ENCODE assay signal across 1 cellular context in the genomic region with DNA sequence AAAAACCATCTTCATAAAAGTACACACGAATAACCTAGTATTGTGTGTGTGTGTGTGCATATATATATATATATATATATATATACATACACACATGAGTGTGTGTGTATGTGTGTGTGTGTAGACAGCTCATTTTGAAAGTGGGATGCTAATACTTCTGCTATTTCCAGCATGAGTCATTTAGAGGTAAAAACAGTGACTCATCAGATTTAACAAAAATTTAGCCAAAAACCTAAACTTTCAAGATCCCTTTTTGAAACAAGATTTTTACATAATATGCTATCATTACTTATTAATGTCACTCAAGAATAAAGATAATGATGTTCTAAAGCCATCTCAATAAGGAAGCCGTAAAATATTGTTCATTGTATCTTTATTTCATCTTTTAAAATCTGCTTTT.
TF ChIP-seq lines count a peak whose summit lies in the region.

No MANE protein-coding gene starts in this region.

TF ChIP-seq in GM12878, 131 proteins besides CTCF, POLR2A, EP300 and RAD21 (continued from another document and continues in another):
- TF ChIP-seq, protein P1, sequence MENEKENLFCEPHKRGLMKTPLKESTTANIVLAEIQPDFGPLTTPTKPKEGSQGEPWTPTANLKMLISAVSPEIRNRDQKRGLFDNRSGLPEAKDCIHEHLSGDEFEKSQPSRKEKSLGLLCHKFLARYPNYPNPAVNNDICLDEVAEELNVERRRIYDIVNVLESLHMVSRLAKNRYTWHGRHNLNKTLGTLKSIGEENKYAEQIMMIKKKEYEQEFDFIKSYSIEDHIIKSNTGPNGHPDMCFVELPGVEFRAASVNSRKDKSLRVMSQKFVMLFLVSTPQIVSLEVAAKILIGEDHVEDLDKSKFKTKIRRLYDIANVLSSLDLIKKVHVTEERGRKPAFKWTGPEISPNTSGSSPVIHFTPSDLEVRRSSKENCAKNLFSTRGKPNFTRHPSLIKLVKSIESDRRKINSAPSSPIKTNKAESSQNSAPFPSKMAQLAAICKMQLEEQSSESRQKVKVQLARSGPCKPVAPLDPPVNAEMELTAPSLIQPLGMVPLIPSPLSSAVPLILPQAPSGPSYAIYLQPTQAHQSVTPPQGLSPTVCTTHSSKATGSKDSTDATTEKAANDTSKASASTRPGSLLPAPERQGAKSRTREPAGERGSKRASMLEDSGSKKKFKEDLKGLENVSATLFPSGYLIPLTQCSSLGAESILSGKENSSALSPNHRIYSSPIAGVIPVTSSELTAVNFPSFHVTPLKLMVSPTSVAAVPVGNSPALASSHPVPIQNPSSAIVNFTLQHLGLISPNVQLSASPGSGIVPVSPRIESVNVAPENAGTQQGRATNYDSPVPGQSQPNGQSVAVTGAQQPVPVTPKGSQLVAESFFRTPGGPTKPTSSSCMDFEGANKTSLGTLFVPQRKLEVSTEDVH (IDR thresholded peaks at IDR 0.05; ENCODE audit: low read depth, partially characterized antibody), result no peak
- no peak for TF ChIP-seq MYB (IDR thresholded peaks at IDR 0.05; ENCODE audit: borderline replicate concordance, low read depth, low read length)
- TF ChIP-seq POLR2AphosphoS5 (IDR thresholded peaks at IDR 0.05; ENCODE audit: low read length), result no peak
- TF ChIP-seq, protein P2, sequence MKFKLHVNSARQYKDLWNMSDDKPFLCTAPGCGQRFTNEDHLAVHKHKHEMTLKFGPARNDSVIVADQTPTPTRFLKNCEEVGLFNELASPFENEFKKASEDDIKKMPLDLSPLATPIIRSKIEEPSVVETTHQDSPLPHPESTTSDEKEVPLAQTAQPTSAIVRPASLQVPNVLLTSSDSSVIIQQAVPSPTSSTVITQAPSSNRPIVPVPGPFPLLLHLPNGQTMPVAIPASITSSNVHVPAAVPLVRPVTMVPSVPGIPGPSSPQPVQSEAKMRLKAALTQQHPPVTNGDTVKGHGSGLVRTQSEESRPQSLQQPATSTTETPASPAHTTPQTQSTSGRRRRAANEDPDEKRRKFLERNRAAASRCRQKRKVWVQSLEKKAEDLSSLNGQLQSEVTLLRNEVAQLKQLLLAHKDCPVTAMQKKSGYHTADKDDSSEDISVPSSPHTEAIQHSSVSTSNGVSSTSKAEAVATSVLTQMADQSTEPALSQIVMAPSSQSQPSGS (IDR thresholded peaks at IDR 0.05; ENCODE audit: low read length), result peak; percentile 92
- TF ChIP-seq, protein P3, sequence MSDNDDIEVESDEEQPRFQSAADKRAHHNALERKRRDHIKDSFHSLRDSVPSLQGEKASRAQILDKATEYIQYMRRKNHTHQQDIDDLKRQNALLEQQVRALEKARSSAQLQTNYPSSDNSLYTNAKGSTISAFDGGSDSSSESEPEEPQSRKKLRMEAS (IDR thresholded peaks at IDR 0.05; ENCODE audit: low read depth, low read length), result no peak
- no peak for TF ChIP-seq SUZ12 (IDR thresholded peaks at IDR 0.05; ENCODE audit: unreplicated experiment)
- TF ChIP-seq TBL1XR1 (IDR thresholded peaks at IDR 0.05; ENCODE audit: low read depth, low read length), result no peak
- TF ChIP-seq PAX8 (IDR thresholded peaks at IDR 0.05), result no peak
- TF ChIP-seq DPF2 (IDR thresholded peaks at IDR 0.05), result peak; percentile 31; the same call in 1 of the 2 replicates
- no peak for TF ChIP-seq MYC (IDR thresholded peaks at IDR 0.05; ENCODE audit: insufficient read depth, insufficient read length, insufficient replicate concordance, low read length, severe bottlenecking)
- TF ChIP-seq MEF2A (IDR thresholded peaks at IDR 0.05; ENCODE audit: insufficient read depth, low read depth, low read length), result peak; percentile 58; the same call in 1 of the 2 replicates
- 0 out of 2 replicates have a peak, but pooled peaks have one; percentile 36 for TF ChIP-seq ATF7 (IDR thresholded peaks at IDR 0.05; ENCODE audit: low read depth)
- no peak for TF ChIP-seq ZNF384 (IDR thresholded peaks at IDR 0.05; ENCODE audit: borderline replicate concordance, low read depth, low read length)
- peak in 1 of 2 experiments; percentile 12; a peak in 1 of 4 replicates for TF ChIP-seq IKZF2 (IDR thresholded peaks at IDR 0.05)
- TF ChIP-seq SMC3 (IDR thresholded peaks at IDR 0.05; ENCODE audit: borderline replicate concordance, low read length), result no peak
- TF ChIP-seq RFX5 (IDR thresholded peaks at IDR 0.05; ENCODE audit: low read depth, low read length), result no peak
- TF ChIP-seq, protein P4, sequence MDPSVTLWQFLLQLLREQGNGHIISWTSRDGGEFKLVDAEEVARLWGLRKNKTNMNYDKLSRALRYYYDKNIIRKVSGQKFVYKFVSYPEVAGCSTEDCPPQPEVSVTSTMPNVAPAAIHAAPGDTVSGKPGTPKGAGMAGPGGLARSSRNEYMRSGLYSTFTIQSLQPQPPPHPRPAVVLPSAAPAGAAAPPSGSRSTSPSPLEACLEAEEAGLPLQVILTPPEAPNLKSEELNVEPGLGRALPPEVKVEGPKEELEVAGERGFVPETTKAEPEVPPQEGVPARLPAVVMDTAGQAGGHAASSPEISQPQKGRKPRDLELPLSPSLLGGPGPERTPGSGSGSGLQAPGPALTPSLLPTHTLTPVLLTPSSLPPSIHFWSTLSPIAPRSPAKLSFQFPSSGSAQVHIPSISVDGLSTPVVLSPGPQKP (IDR thresholded peaks at IDR 0.05; ENCODE audit: low read depth, low read length), result no peak
- TF ChIP-seq BCL11A (IDR thresholded peaks at IDR 0.05; ENCODE audit: low read depth, low read length), result peak; percentile 76; the same call in 1 of the 2 replicates
- TF ChIP-seq LARP7 (IDR thresholded peaks at IDR 0.05), result no peak
- no peak for TF ChIP-seq WRNIP1 (IDR thresholded peaks at IDR 0.05; ENCODE audit: borderline replicate concordance, low read depth, low read length)
- no peak for TF ChIP-seq SP1 (IDR thresholded peaks at IDR 0.05; ENCODE audit: low read depth, low read length)
- TF ChIP-seq, protein P5, sequence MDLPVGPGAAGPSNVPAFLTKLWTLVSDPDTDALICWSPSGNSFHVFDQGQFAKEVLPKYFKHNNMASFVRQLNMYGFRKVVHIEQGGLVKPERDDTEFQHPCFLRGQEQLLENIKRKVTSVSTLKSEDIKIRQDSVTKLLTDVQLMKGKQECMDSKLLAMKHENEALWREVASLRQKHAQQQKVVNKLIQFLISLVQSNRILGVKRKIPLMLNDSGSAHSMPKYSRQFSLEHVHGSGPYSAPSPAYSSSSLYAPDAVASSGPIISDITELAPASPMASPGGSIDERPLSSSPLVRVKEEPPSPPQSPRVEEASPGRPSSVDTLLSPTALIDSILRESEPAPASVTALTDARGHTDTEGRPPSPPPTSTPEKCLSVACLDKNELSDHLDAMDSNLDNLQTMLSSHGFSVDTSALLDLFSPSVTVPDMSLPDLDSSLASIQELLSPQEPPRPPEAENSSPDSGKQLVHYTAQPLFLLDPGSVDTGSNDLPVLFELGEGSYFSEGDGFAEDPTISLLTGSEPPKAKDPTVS (IDR thresholded peaks at IDR 0.05; ENCODE audit: low read depth, low read length), result no peak
- no peak for TF ChIP-seq KAT2A (conservative IDR thresholded peaks at IDR 0.05; ENCODE audit: control insufficient read depth, low read depth, low read length)
- TF ChIP-seq ETV6 (conservative IDR thresholded peaks at IDR 0.05 in 1 of 2, IDR thresholded peaks at IDR 0.05 in 1 of 2; ENCODE audit: borderline replicate concordance in 1 of 2, low read depth in 1 of 2), result peak in 1 of 2 experiments; percentile 62; a peak in 2 of 4 replicates
- no peak for TF ChIP-seq RAD51 (IDR thresholded peaks at IDR 0.05)
- TF ChIP-seq CREB1 (IDR thresholded peaks at IDR 0.05; ENCODE audit: low read depth), result peak; percentile 67; the same call in 1 of the 2 replicates
- TF ChIP-seq ZNF274 (IDR thresholded peaks at IDR 0.05; ENCODE audit: insufficient read depth, insufficient read length), result no peak
- TF ChIP-seq, protein P6, sequence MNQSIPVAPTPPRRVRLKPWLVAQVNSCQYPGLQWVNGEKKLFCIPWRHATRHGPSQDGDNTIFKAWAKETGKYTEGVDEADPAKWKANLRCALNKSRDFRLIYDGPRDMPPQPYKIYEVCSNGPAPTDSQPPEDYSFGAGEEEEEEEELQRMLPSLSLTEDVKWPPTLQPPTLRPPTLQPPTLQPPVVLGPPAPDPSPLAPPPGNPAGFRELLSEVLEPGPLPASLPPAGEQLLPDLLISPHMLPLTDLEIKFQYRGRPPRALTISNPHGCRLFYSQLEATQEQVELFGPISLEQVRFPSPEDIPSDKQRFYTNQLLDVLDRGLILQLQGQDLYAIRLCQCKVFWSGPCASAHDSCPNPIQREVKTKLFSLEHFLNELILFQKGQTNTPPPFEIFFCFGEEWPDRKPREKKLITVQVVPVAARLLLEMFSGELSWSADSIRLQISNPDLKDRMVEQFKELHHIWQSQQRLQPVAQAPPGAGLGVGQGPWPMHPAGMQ (IDR thresholded peaks at IDR 0.05; ENCODE audit: borderline replicate concordance), result no peak
- TF ChIP-seq SRF (IDR thresholded peaks at IDR 0.05; ENCODE audit: low read depth in 2 of 2, low read length in 2 of 2), result peak in 1 of 2 experiments; percentile 33; a peak in 1 of 4 replicates
- no peak for TF ChIP-seq SREBF1 (IDR thresholded peaks at IDR 0.05; ENCODE audit: low read length)
- TF ChIP-seq, protein P7, sequence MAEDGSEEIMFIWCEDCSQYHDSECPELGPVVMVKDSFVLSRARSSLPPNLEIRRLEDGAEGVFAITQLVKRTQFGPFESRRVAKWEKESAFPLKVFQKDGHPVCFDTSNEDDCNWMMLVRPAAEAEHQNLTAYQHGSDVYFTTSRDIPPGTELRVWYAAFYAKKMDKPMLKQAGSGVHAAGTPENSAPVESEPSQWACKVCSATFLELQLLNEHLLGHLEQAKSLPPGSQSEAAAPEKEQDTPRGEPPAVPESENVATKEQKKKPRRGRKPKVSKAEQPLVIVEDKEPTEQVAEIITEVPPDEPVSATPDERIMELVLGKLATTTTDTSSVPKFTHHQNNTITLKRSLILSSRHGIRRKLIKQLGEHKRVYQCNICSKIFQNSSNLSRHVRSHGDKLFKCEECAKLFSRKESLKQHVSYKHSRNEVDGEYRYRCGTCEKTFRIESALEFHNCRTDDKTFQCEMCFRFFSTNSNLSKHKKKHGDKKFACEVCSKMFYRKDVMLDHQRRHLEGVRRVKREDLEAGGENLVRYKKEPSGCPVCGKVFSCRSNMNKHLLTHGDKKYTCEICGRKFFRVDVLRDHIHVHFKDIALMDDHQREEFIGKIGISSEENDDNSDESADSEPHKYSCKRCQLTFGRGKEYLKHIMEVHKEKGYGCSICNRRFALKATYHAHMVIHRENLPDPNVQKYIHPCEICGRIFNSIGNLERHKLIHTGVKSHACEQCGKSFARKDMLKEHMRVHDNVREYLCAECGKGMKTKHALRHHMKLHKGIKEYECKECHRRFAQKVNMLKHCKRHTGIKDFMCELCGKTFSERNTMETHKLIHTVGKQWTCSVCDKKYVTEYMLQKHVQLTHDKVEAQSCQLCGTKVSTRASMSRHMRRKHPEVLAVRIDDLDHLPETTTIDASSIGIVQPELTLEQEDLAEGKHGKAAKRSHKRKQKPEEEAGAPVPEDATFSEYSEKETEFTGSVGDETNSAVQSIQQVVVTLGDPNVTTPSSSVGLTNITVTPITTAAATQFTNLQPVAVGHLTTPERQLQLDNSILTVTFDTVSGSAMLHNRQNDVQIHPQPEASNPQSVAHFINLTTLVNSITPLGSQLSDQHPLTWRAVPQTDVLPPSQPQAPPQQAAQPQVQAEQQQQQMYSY (CRISPR knock-in tag; IDR thresholded peaks at IDR 0.05), result no peak
- 0 out of 2 replicates have a peak, but pooled peaks have one; percentile 47 for TF ChIP-seq JUND (IDR thresholded peaks at IDR 0.05; ENCODE audit: low read depth, low read length)
- TF ChIP-seq NRF1 (conservative IDR thresholded peaks at IDR 0.05; ENCODE audit: low read depth, low read length), result no peak
- TF ChIP-seq ZNF217 (IDR thresholded peaks at IDR 0.05), result no peak
- TF ChIP-seq NR2C2 (IDR thresholded peaks at IDR 0.05; ENCODE audit: borderline replicate concordance, control insufficient read depth, insufficient read length, low read depth), result no peak
- TF ChIP-seq, protein P8, sequence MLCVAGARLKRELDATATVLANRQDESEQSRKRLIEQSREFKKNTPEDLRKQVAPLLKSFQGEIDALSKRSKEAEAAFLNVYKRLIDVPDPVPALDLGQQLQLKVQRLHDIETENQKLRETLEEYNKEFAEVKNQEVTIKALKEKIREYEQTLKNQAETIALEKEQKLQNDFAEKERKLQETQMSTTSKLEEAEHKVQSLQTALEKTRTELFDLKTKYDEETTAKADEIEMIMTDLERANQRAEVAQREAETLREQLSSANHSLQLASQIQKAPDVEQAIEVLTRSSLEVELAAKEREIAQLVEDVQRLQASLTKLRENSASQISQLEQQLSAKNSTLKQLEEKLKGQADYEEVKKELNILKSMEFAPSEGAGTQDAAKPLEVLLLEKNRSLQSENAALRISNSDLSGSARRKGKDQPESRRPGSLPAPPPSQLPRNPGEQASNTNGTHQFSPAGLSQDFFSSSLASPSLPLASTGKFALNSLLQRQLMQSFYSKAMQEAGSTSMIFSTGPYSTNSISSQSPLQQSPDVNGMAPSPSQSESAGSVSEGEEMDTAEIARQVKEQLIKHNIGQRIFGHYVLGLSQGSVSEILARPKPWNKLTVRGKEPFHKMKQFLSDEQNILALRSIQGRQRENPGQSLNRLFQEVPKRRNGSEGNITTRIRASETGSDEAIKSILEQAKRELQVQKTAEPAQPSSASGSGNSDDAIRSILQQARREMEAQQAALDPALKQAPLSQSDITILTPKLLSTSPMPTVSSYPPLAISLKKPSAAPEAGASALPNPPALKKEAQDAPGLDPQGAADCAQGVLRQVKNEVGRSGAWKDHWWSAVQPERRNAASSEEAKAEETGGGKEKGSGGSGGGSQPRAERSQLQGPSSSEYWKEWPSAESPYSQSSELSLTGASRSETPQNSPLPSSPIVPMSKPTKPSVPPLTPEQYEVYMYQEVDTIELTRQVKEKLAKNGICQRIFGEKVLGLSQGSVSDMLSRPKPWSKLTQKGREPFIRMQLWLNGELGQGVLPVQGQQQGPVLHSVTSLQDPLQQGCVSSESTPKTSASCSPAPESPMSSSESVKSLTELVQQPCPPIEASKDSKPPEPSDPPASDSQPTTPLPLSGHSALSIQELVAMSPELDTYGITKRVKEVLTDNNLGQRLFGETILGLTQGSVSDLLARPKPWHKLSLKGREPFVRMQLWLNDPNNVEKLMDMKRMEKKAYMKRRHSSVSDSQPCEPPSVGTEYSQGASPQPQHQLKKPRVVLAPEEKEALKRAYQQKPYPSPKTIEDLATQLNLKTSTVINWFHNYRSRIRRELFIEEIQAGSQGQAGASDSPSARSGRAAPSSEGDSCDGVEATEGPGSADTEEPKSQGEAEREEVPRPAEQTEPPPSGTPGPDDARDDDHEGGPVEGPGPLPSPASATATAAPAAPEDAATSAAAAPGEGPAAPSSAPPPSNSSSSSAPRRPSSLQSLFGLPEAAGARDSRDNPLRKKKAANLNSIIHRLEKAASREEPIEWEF (IDR thresholded peaks at IDR 0.05; ENCODE audit: insufficient replicate concordance, low read depth, low read length), result no peak
- no peak for TF ChIP-seq HCFC1 (IDR thresholded peaks at IDR 0.05; ENCODE audit: low read length)
- TF ChIP-seq RUNX3 (IDR thresholded peaks at IDR 0.05; ENCODE audit: low read length), result peak; percentile 81
- no peak for TF ChIP-seq SMARCA5 (IDR thresholded peaks at IDR 0.05)
- TF ChIP-seq PML (IDR thresholded peaks at IDR 0.05; ENCODE audit: low read length), result no peak
- TF ChIP-seq RELA (IDR thresholded peaks at IDR 0.05; ENCODE audit: borderline replicate concordance, partially characterized antibody), result no peak
- peak; percentile 91 for TF ChIP-seq NFIC (IDR thresholded peaks at IDR 0.05; ENCODE audit: low read depth, low read length)
- TF ChIP-seq STAT1 (conservative IDR thresholded peaks at IDR 0.05), result no peak
